Comparison of ENCODE assay signal across 8 cellular contexts in the genomic region with DNA sequence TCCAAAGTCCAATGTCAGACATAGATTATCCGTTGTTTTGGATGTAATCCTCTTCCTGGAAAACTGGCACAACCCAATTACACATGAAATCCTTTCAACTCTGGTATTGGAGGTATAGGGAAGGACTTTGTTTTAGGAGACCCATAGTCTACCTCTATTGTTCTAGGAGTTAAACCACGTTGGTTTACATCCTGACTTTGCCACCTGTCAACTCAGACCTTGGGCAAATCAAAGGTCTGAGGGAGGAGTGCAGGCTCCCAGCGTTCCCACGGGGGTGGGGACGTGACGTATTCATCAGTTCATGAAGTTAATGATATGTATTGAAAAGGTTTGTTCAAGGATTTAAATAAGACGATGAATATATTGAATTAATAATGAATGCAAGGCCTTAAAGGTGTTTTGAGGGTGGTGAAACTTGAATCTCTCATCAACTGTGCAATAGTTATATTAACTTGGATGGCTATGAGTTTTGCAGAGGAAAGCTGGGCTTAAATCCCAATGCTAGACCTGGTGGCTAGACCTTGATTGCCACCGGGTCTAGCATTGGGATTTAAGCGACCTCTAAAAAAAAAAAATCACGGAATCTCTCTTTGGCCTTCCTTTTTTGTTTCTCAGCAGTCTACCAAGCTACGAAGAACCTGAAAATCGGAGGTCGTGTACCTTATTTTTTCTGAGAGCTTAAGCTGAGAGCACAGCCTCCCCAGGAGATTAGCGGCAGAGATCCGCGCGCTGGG. TPM values are rescaled to one million over a fixed set of nuclear protein-coding genes. Genes with fewer than 3 reads are reported as not detected.
DNase-seq lines count a peak whose midpoint lies in the region; ATAC-seq and TF ChIP-seq lines count a peak whose summit lies in the region.

No MANE protein-coding gene starts in this region.

- H3K36me3 ChIP-seq in left lung (no peaks in the 10 kb centered on the region), tibial nerve (peaks cover 0 to 3% (median 0%) of the 10 kb centered on the region in 3 donors)

- H3K4me3 Mint-ChIP-seq in stimulated activated naive CD8-positive, alpha-beta T cell treated with anti-CD3 and anti-CD28 coated beads, Interleukin-15, Interleukin-2, amounts not matched to agents 100 ng/mL and 50 ng/mL, for 24 hours = peak overlapping the region; percentile 76
- peak overlapping the region; percentile 91 for H3K4me3 Mint-ChIP-seq in activated naive CD8-positive, alpha-beta T cell treated with anti-CD3 and anti-CD28 coated beads, Interleukin-2, amount 10 ng/mL, durations not matched to agents 7 days and 5 days

- H3K27me3 Mint-ChIP-seq in stimulated activated naive CD8-positive, alpha-beta T cell treated with anti-CD3 and anti-CD28 coated beads, Interleukin-15, Interleukin-2, amounts not matched to agents 100 ng/mL and 50 ng/mL, for 24 hours = no peaks in the 10 kb centered on the region
- H3K27me3 Mint-ChIP-seq in activated naive CD8-positive, alpha-beta T cell treated with anti-CD3 and anti-CD28 coated beads, Interleukin-2, amount 10 ng/mL, durations not matched to agents 7 days and 5 days = no peaks in the 10 kb centered on the region

- TF ChIP-seq CTCF in left lung (IDR thresholded peaks at IDR 0.05) (no peak), tibial nerve (IDR thresholded peaks at IDR 0.05) (no peak)

- H3K36me3 Mint-ChIP-seq in stimulated activated naive CD8-positive, alpha-beta T cell treated with anti-CD3 and anti-CD28 coated beads, Interleukin-15, Interleukin-2, amounts not matched to agents 100 ng/mL and 50 ng/mL, for 24 hours (ENCODE audit: low read depth) = no peaks in the 10 kb centered on the region
- H3K36me3 Mint-ChIP-seq in activated naive CD8-positive, alpha-beta T cell treated with anti-CD3 and anti-CD28 coated beads, Interleukin-2, amount 10 ng/mL, durations not matched to agents 7 days and 5 days = no peaks in the 10 kb centered on the region

- H3K9me3 ChIP-seq in left lung (no peaks in the 10 kb centered on the region), tibial nerve (no peaks in the 10 kb centered on the region)

- H3K27ac ChIP-seq in left lung (peak overlapping the region; percentile 89 to 91), tibial nerve (peak overlapping the region; percentile 88 to 99 (median 93))

- H3K4me1 ChIP-seq in left lung (peaks cover 5 to 19% of the 10 kb centered on the region in 2 donors), tibial nerve (peaks cover 0 to 22% (median 2%) of the 10 kb centered on the region in 4 donors)

- no peak for ATAC-seq in stimulated activated naive CD8-positive, alpha-beta T cell treated with anti-CD3 and anti-CD28 coated beads, Interleukin-15, Interleukin-2, amounts not matched to agents 100 U/mL and 50 U/mL, for 24 hours
- ATAC-seq in activated naive CD8-positive, alpha-beta T cell treated with anti-CD3 and anti-CD28 coated beads, Interleukin-2, amount 10 ng/mL, durations not matched to agents 7 days and 5 days (ENCODE audit: low read depth) = no peak
- ATAC-seq in left lung (no peak), HG03039 (IDR thresholded peaks at IDR 0.05; ENCODE audit: unreplicated experiment) (no peak), GM19351 (IDR thresholded peaks at IDR 0.05; ENCODE audit: unreplicated experiment) (no peak)

- H3K27me3 ChIP-seq in left lung = no peaks in the 10 kb centered on the region
- H3K27me3 ChIP-seq in tibial nerve = no peaks in the 10 kb centered on the region

- H3K9me3 Mint-ChIP-seq in stimulated activated naive CD8-positive, alpha-beta T cell treated with anti-CD3 and anti-CD28 coated beads, Interleukin-15, Interleukin-2, amounts not matched to agents 100 ng/mL and 50 ng/mL, for 24 hours = no peaks in the 10 kb centered on the region
- H3K9me3 Mint-ChIP-seq in activated naive CD8-positive, alpha-beta T cell treated with anti-CD3 and anti-CD28 coated beads, Interleukin-2, amount 10 ng/mL, durations not matched to agents 7 days and 5 days = no peaks in the 10 kb centered on the region

- POLR2A ChIA-PET in activated naive CD8-positive, alpha-beta T cell treated with anti-CD3 and anti-CD28 coated beads, Interleukin-2, amount 10 ng/mL, durations not matched to agents 7 days and 5 days (lab: Charles Lee) = interaction anchor here (0.5 to 1.3 kb wide), 3 partner anchors 8 to 154 kb away, joined by 3 read pairs; no protein-coding TSS in a partner anchor

- TF ChIP-seq EP300 in tibial nerve (IDR thresholded peaks at IDR 0.05) = no peak

- H3K4me1 Mint-ChIP-seq in stimulated activated naive CD8-positive, alpha-beta T cell treated with anti-CD3 and anti-CD28 coated beads, Interleukin-15, Interleukin-2, amounts not matched to agents 100 ng/mL and 50 ng/mL, for 24 hours (ENCODE audit: low read depth) = peaks cover 12% of the 10 kb centered on the region
- H3K4me1 Mint-ChIP-seq in activated naive CD8-positive, alpha-beta T cell treated with anti-CD3 and anti-CD28 coated beads, Interleukin-2, amount 10 ng/mL, durations not matched to agents 7 days and 5 days = peaks cover 14% of the 10 kb centered on the region

- TF ChIP-seq POLR2A in tibial nerve (IDR thresholded peaks at IDR 0.05) = no peak

- intact Hi-C loops in left lung (cut with DNase I) (no loop called here), posterior vena cava (cut with DNase I) (no loop called here)

- 22 to 30% methylated on average over 17 of the region's 17 CpGs for WGBS in tibial nerve, 2 donors

- H3K27ac Mint-ChIP-seq in stimulated activated naive CD8-positive, alpha-beta T cell treated with anti-CD3 and anti-CD28 coated beads, Interleukin-15, Interleukin-2, amounts not matched to agents 100 ng/mL and 50 ng/mL, for 24 hours = peak overlapping the region; percentile 58
- peak overlapping the region; percentile 73 for H3K27ac Mint-ChIP-seq in activated naive CD8-positive, alpha-beta T cell treated with anti-CD3 and anti-CD28 coated beads, Interleukin-2, amount 10 ng/mL, durations not matched to agents 7 days and 5 days

- no peak for DNase-seq in stimulated activated naive CD8-positive, alpha-beta T cell treated with anti-CD3 and anti-CD28 coated beads, Interleukin-15, Interleukin-2, amounts not matched to agents 100 U/mL and 50 U/mL, for 24 hours
- DNase-seq in activated naive CD8-positive, alpha-beta T cell treated with anti-CD3 and anti-CD28 coated beads, Interleukin-2, amount 10 ng/mL, durations not matched to agents 7 days and 5 days = no peak
- no peak for DNase-seq in left lung
- DNase-seq in tibial nerve (ENCODE audit: low spot score in 2 of 2) = no peak
- no peak for DNase-seq in posterior vena cava (ENCODE audit: low spot score)

- H3K4me3 ChIP-seq in left lung (peak overlapping the region; percentile 78 to 81), tibial nerve (peak overlapping the region; percentile 77 to 98 (median 82))

RNA-seq across cellular contexts. Expression of a gene that starts 0.7 kb away (rescaled TPM):
- 10 to 100 TPM; 34.4 to 36.0 TPM for total RNA-seq in activated naive CD8-positive, alpha-beta T cell treated with anti-CD3 and anti-CD28 coated beads, Interleukin-2, amount 10 ng/mL, durations not matched to agents 7 days and 5 days
- total RNA-seq in left lung (10 to 100 TPM; 54.7 to 57.5 TPM), tibial nerve (100 to 1,000 TPM in 1 of 4 donors, 10 to 100 TPM in 3; 66.1 to 107 (median 90.9) TPM), posterior vena cava (10 to 100 TPM; 47.7 to 70.1 TPM)
